Comparison of ENCODE assay signal across 15 cellular contexts in the genomic region with DNA sequence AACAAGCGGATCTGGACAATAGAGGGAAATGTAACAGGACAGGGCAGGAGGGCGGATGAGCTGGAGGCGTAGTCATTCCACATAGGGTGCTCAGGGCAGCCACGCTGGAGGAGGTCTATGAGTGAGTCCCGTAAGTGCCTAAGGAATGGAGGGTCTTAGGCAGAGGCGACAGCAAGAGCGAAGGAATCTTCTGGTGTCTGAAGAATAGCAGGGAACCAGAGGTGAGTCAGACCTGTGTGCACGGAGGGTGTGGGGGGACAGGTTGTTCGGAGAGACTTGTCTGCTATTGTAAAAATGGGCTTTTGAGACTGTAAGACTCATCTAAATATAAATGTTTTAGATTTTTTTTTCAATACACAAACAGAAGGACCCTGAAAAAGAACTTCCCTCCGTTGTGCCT.
A peak's percentile ranks its signal among the peaks of the same experiment; 100 is the strongest.
DNase-seq lines count a peak whose midpoint lies in the region; ATAC-seq and TF ChIP-seq lines count a peak whose summit lies in the region.
"Had no signal": no experiment of that assay in that cellular context is flagged by ENCODE, and none has a peak within 500 bp of the region (broad histone marks: within the 10 kb centered on the region; RNA-seq: fewer than 3 reads in every experiment).

No MANE protein-coding gene starts in this region.

- no peaks in the 10 kb centered on the region for H3K9me2 ChIP-seq in GM23338 (ENCODE audit: insufficient read depth)

- H3K9me3 ChIP-seq in HUES64 (ENCODE audit: insufficient read depth, low read depth, low read length) = no peaks in the 10 kb centered on the region
- H3K9me3 ChIP-seq in endodermal cell (ENCODE audit: control insufficient read depth, low read length) = no peaks in the 10 kb centered on the region
- H3K9me3 ChIP-seq in T-helper 17 cell (ENCODE audit: control insufficient read depth, low read length, poor library complexity, severe bottlenecking) = no peaks in the 10 kb centered on the region
- H3K9me3 ChIP-seq: BLaER1 treated with 17β-estradiol and CSF1 and Interleukin-3, amounts not matched to agents 10 nM and 100 nM; HAP-1 had no signal

- H2AK5ac ChIP-seq in mesendoderm (ENCODE audit: low read length) = no peak overlapping the region

- H3K23ac ChIP-seq in mesendoderm (ENCODE audit: low read length) = no peak overlapping the region

- H2BK120ac ChIP-seq in mesendoderm (ENCODE audit: low read depth, low read length) = no peak overlapping the region

- peak overlapping the region; percentile 92 for H3K27ac Mint-ChIP-seq in GM23338
- peak overlapping the region; percentile 8 for H3K27ac Mint-ChIP-seq in endodermal cell
- H3K27ac Mint-ChIP-seq in T-helper 17 cell = no peak overlapping the region
- H3K27ac Mint-ChIP-seq: CD4-positive, CD25-positive, alpha-beta regulatory T cell had no signal

- H3K4me2 ChIP-seq in GM23338 (peak overlapping the region; percentile 18), mesendoderm (ENCODE audit: low read length) (no peak overlapping the region)
- H3K4me2 ChIP-seq: BLaER1 treated with 17β-estradiol and CSF1 and Interleukin-3, amounts not matched to agents 10 nM and 100 nM had no signal

- H3K79me1 ChIP-seq in mesendoderm (ENCODE audit: low read length) = no peaks in the 10 kb centered on the region

- no peaks in the 10 kb centered on the region for H3K9me3 Mint-ChIP-seq in GM23338
- H3K9me3 Mint-ChIP-seq in endodermal cell = no peaks in the 10 kb centered on the region
- H3K9me3 Mint-ChIP-seq: CD4-positive, CD25-positive, alpha-beta regulatory T cell had no signal

- peak; percentile 12; the same call in 2 of the 3 replicates for ATAC-seq in GM23338
- no peak for ATAC-seq in T-helper 17 cell
- no peak for ATAC-seq in GM18498 (IDR thresholded peaks at IDR 0.05; ENCODE audit: unreplicated experiment)
- no peak for ATAC-seq in HG03095 (IDR thresholded peaks at IDR 0.05; ENCODE audit: unreplicated experiment)

- H2BK5ac ChIP-seq in mesendoderm (ENCODE audit: low read length) = no peak overlapping the region

- H3K36me3 Mint-ChIP-seq in GM23338 (ENCODE audit: low read depth) (peaks cover 3% of the 10 kb centered on the region; the same call in 2 of the 3 replicates), endodermal cell (ENCODE audit: low read depth) (peaks cover 12% of the 10 kb centered on the region), T-helper 17 cell (ENCODE audit: low read depth) (peaks cover 11% of the 10 kb centered on the region)

- H2AFZ ChIP-seq in GM23338 = no peak overlapping the region
- H2AFZ ChIP-seq: GM23248 had no signal

- H3K36me3 ChIP-seq in GM23338 (ENCODE audit: insufficient read depth) (0 out of 2 replicates have a peak, but pooled peaks cover 6% of the 10 kb centered on the region), HUES64 (ENCODE audit: insufficient read depth, low read length) (peaks cover 14% of the 10 kb centered on the region), endodermal cell (ENCODE audit: control insufficient read depth, insufficient read depth, low read length) (peaks cover 33% of the 10 kb centered on the region), mesendoderm (ENCODE audit: control insufficient read depth, insufficient read depth, low read length) (no peaks in the 10 kb centered on the region)
- H3K36me3 ChIP-seq: HAP-1 had no signal

- H3K4me1 Mint-ChIP-seq in GM23338 (peaks cover 77% of the 10 kb centered on the region), endodermal cell (peaks cover 37% of the 10 kb centered on the region), T-helper 17 cell (peaks cover 24% of the 10 kb centered on the region)

- H2BK15ac ChIP-seq in mesendoderm (replicated peaks; ENCODE audit: low read depth) = no peak overlapping the region

- no peak overlapping the region for H3K4ac ChIP-seq in mesendoderm (ENCODE audit: low read depth, low read length)

- H3K9ac ChIP-seq in HUES64 (ENCODE audit: low read depth, low read length) = no peak overlapping the region
- H3K9ac ChIP-seq in endodermal cell (ENCODE audit: extremely low read depth, low read length, poor library complexity, severe bottlenecking) = no peak overlapping the region
- no peak overlapping the region for H3K9ac ChIP-seq in mesendoderm (ENCODE audit: low read length)
- H3K9ac ChIP-seq: GM23248 had no signal

- peak; percentile 41 for DNase-seq in GM23338 (ENCODE audit: low spot score)
- DNase-seq in endodermal cell = no peak
- DNase-seq in mesendoderm = peak; percentile 62
- no peak for DNase-seq in T-helper 17 cell
- DNase-seq in NCI-H82 (lab: John Stamatoyannopoulos, UW) = no peak
- DNase-seq: ACHN; Calu3; CD4-positive, CD25-positive, alpha-beta regulatory T cell; DMS 273 treated with DMSO at 0.1 percent for 48 hours; GM23248 had no signal

- H3K79me2 ChIP-seq in GM23338 (replicated peaks; ENCODE audit: insufficient read depth) (no peaks in the 10 kb centered on the region; the same call in 1 of the 2 replicates), mesendoderm (ENCODE audit: control insufficient read depth, insufficient read depth, low read length) (no peaks in the 10 kb centered on the region)

- peaks cover 3% of the 10 kb centered on the region for H3F3A ChIP-seq in GM23338 (replicated peaks; ENCODE audit: low read depth)

- H3K27me3 Mint-ChIP-seq in GM23338 (ENCODE audit: insufficient read depth, low read depth, poor library complexity) = peaks cover 11% of the 10 kb centered on the region
- H3K27me3 Mint-ChIP-seq in endodermal cell (ENCODE audit: insufficient read depth) = no peaks in the 10 kb centered on the region
- H3K27me3 Mint-ChIP-seq in T-helper 17 cell = no peaks in the 10 kb centered on the region
- H3K27me3 Mint-ChIP-seq: CD4-positive, CD25-positive, alpha-beta regulatory T cell had no signal

- WGBS in HUES64 = 64% methylated on average over 10 of the region's 10 CpGs
- 87 to 94% methylated on average over 5 to 10 of the region's 10 CpGs for WGBS in endodermal cell (ENCODE audit: insufficient coverage in 1 of 2, insufficient read length in 1 of 2), 2 experiments
- no CpG with 5 or more reads among the region's 10 CpGs for WGBS in mesendoderm (ENCODE audit: extremely low coverage, insufficient coverage, low lambda C conversion rate)

- peak overlapping the region; percentile 7; the same call in 1 of the 3 replicates for H3K4me3 Mint-ChIP-seq in GM23338
- H3K4me3 Mint-ChIP-seq in endodermal cell = no peak overlapping the region
- H3K4me3 Mint-ChIP-seq in T-helper 17 cell = no peak overlapping the region
- H3K4me3 Mint-ChIP-seq: CD4-positive, CD25-positive, alpha-beta regulatory T cell had no signal

- H4K20me1 ChIP-seq in GM23338 (replicated peaks; ENCODE audit: insufficient read depth) = no peaks in the 10 kb centered on the region

- H4K8ac ChIP-seq in mesendoderm (ENCODE audit: low read depth, low read length) = no peak overlapping the region

- H3K18ac ChIP-seq in mesendoderm (ENCODE audit: low read length) = no peak overlapping the region

- peak overlapping the region; percentile 79; the same call in 1 of the 2 replicates for H3K27ac ChIP-seq in GM23338 (ENCODE audit: low read depth)
- peak overlapping the region; percentile 20; the same call in 1 of the 2 replicates for H3K27ac ChIP-seq in HUES64 (ENCODE audit: low read depth, low read length)
- H3K27ac ChIP-seq in endodermal cell (ENCODE audit: low read depth, low read length) = no peak overlapping the region
- H3K27ac ChIP-seq in mesendoderm (ENCODE audit: low read depth, low read length) = no peak overlapping the region
- H3K27ac ChIP-seq: BLaER1 treated with 17β-estradiol and CSF1 and Interleukin-3, amounts not matched to agents 10 nM and 100 nM; GM23248 had no signal

- H3K4me3 ChIP-seq in GM23338 (no peak overlapping the region), HUES64 (ENCODE audit: low read length) (no peak overlapping the region), endodermal cell (ENCODE audit: low read length) (no peak overlapping the region), mesendoderm (ENCODE audit: low read length) (no peak overlapping the region)
- H3K4me3 ChIP-seq: BLaER1 treated with 17β-estradiol and CSF1 and Interleukin-3, amounts not matched to agents 10 nM and 100 nM; GM23248; HAP-1 had no signal

- TF ChIP-seq CTCF in GM23338 (conservative IDR thresholded peaks at IDR 0.05; ENCODE audit: low read depth in 2 of 2) = no peak
- TF ChIP-seq CTCF in endodermal cell (conservative IDR thresholded peaks at IDR 0.05) = no peak

- no peak overlapping the region for H3K56ac ChIP-seq in mesendoderm (ENCODE audit: low read length)

- H3K4me1 ChIP-seq in GM23338 (ENCODE audit: insufficient read depth) (peaks cover 61% of the 10 kb centered on the region), HUES64 (ENCODE audit: insufficient read depth, low read length) (peaks cover 61% of the 10 kb centered on the region), endodermal cell (ENCODE audit: control insufficient read depth, insufficient read depth, low read length) (peaks cover 8% of the 10 kb centered on the region), mesendoderm (ENCODE audit: control insufficient read depth, low read depth, low read length) (no peaks in the 10 kb centered on the region)
- H3K4me1 ChIP-seq: BLaER1 treated with 17β-estradiol and CSF1 and Interleukin-3, amounts not matched to agents 10 nM and 100 nM had no signal

- H3K27me3 ChIP-seq in GM23338 (ENCODE audit: insufficient read depth) = no peaks in the 10 kb centered on the region
- no peaks in the 10 kb centered on the region for H3K27me3 ChIP-seq in HUES64 (ENCODE audit: insufficient read depth, low read length)
- no peaks in the 10 kb centered on the region for H3K27me3 ChIP-seq in endodermal cell (ENCODE audit: control insufficient read depth, insufficient read depth, low read length, poor library complexity, severe bottlenecking)
- no peaks in the 10 kb centered on the region for H3K27me3 ChIP-seq in mesendoderm (ENCODE audit: insufficient read depth, low read length, poor library complexity)
- H3K27me3 ChIP-seq: BLaER1 treated with 17β-estradiol and CSF1 and Interleukin-3, amounts not matched to agents 10 nM and 100 nM had no signal

- H4K5ac ChIP-seq in mesendoderm (ENCODE audit: low read length) = no peak overlapping the region

TF ChIP-seq in GM23338, 12 proteins besides CTCF, POLR2A, EP300 and RAD21 (continues in another document):
- TF ChIP-seq STAT1 (IDR thresholded peaks at IDR 0.05; ENCODE audit: unreplicated experiment) (no peak), ZNF114 (CRISPR knock-in tag; IDR thresholded peaks at IDR 0.05) (no peak)

Comparison
In these comparisons a context has a peak if more than half of its experiments do, and no peak if none do; other contexts are left out.
1. DNase-seq: peak in GM23338 (single experiment) and mesendoderm (single experiment); none in endodermal cell (single experiment), T-helper 17 cell (0 of 3) and NCI-H82 (single experiment).
2. H3K27ac ChIP-seq: peak in GM23338 (single experiment) and HUES64 (single experiment); none in endodermal cell (single experiment) and mesendoderm (single experiment).